In the genomic region with DNA sequence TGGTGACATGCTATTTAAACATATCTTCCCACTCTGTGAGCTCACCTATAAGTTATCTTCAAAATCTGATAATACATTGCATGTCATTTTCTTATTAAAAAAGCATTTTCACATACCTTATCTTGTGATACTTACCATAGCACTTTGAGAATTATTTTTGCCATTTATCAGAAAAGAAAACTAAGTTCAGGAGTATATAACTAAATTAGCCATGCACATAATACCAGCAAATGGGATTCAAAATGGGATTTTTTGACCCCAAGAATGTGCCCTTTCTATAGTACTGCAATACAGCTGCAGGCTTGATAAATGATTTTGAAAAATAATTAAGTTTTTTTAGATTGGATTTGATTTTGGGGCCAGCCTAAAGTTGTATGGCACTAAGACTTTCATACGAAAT, we compare ENCODE assay signal across 34 cellular contexts.
"Had no signal": no experiment of that assay in that cellular context is flagged by ENCODE, and none has a peak within 500 bp of the region (broad histone marks: within the 10 kb centered on the region; RNA-seq: fewer than 3 reads in every experiment).

No MANE protein-coding gene starts in this region.

- H3K9me3 ChIP-seq: adrenal gland, ascending aorta, body of pancreas, breast epithelium had no signal

- H3K4me3 ChIP-seq: adrenal gland, ascending aorta, body of pancreas, breast epithelium, cardiac muscle cell had no signal

- H3K4me1 ChIP-seq: adrenal gland, ascending aorta, body of pancreas, breast epithelium had no signal

- FAIRE-seq: astrocyte, bronchial epithelial cell had no signal

- H3K36me3 ChIP-seq: adrenal gland, ascending aorta, brain microvascular endothelial cell, breast epithelium, cardiac muscle cell had no signal

- ATAC-seq: activated naive CD4-positive, alpha-beta T cell treated with anti-CD3 and anti-CD28 coated beads, Interleukin-2, amount 50 U/mL, for 72 hours; activated naive CD8-positive, alpha-beta T cell treated with anti-CD3 and anti-CD28 coated beads, Interleukin-2, amount 50 U/mL, for 24 hours; activated T-cell treated with anti-CD3 and anti-CD28 coated beads, Interleukin-2, amount 50 U/mL, for 4 hours; activated T-cell treated with anti-CD3 and anti-CD28 coated beads, Interleukin-2, amount 50 U/mL, for 72 hours; activated T-helper 17 cell treated with anti-CD3 and anti-CD28 coated beads, Interleukin-2, amount 50 U/mL, for 72 hours; body of pancreas had no signal

- DNase-seq: activated effector memory CD4-positive, alpha-beta T cell treated with anti-CD3 and anti-CD28 coated beads, Interleukin-2, amount 50 U/mL, for 16 hours; activated effector memory CD4-positive, alpha-beta T cell treated with Interleukin-2 at 50 U/mL for 16 hours; activated gamma-delta T cell; activated gamma-delta T cell treated with Interleukin-2 at 50 U/mL for 16 hours; activated naive CD4-positive, alpha-beta T cell; activated naive CD4-positive, alpha-beta T cell treated with anti-CD3 and anti-CD28 coated beads for 36 hours; activated naive CD4-positive, alpha-beta T cell treated with anti-CD3 and anti-CD28 coated beads, Interleukin-2, amount 10 ng/mL, durations not matched to agents 7 days and 5 days; activated naive CD4-positive, alpha-beta T cell treated with anti-CD3 and anti-CD28 coated beads, Interleukin-2, amount 50 U/mL, for 16 hours; activated naive CD4-positive, alpha-beta T cell treated with Interleukin-2 at 50 U/mL for 16 hours; activated naive CD8-positive, alpha-beta T cell treated with anti-CD3 and anti-CD28 coated beads for 36 hours; activated naive CD8-positive, alpha-beta T cell treated with anti-CD3 and anti-CD28 coated beads, Interleukin-2, amount 10 ng/mL, durations not matched to agents 7 days and 5 days; activated naive CD8-positive, alpha-beta T cell treated with anti-CD3 and anti-CD28 coated beads, Interleukin-2, amount 50 U/mL, for 24 hours; activated T-cell treated with anti-CD3 and anti-CD28 coated beads, Interleukin-2, amount 50 U/mL, for 1 hour; activated T-cell treated with anti-CD3 and anti-CD28 coated beads, Interleukin-2, amount 50 U/mL, for 24 hours; activated T-cell treated with anti-CD3 and anti-CD28 coated beads, Interleukin-2, amount 50 U/mL, for 4 hours; activated T-cell treated with anti-CD3 and anti-CD28 coated beads, Interleukin-2, amount 50 U/mL, for 48 hours; activated T-cell treated with anti-CD3 and anti-CD28 coated beads, Interleukin-2, amount 50 U/mL, for 72 hours; adrenal gland; amniotic stem cell; amygdala; anterior cingulate cortex; aorta; body of pancreas; brain microvascular endothelial cell; caudate nucleus; central memory CD4-positive, alpha-beta T cell; cerebellar nuclear complex had no signal

- H3K27me3 ChIP-seq: adrenal gland, ascending aorta, body of pancreas, brain microvascular endothelial cell, breast epithelium, cardiac muscle cell had no signal

- H3K27ac ChIP-seq: adrenal gland, ascending aorta, body of pancreas, brain microvascular endothelial cell, breast epithelium, cardiac muscle cell had no signal
